In the genomic region with DNA sequence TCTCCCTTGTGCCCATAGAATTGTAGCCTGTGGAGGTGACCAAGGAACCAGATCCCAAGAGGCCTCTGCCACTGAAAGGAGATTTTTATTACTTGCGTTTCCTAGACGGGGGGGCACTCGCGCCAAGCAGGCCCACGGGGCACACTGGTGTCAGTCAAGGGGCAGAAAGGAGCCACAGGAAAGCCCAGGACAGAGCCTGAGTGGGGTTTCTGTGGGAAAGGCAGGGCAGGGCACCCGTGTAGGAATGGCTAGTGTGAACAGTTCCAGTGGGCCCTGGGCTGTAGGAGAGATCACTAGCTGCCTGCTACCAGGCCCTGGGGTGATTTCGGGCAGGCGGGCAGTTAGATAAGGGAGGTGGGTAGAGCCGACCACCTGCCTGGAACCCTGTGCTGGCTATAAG, we compare ENCODE assay signal across 17 cellular contexts.
"Had no signal": no experiment of that assay in that cellular context is flagged by ENCODE, and none has a peak within 500 bp of the region (broad histone marks: within the 10 kb centered on the region; RNA-seq: fewer than 3 reads in every experiment).

No MANE protein-coding gene starts in this region.

- H2AFZ ChIP-seq: hepatocyte, neural progenitor cell had no signal

- H3K4me3 Mint-ChIP-seq: natural killer cell treated with Interleukin-12 subunit alpha and Interleukin-12 subunit beta and Interleukin-15 and Interleukin-18, amount 100 ng/mL, for 72 hours; neural progenitor cell; stimulated activated memory B cell treated with anti-CD40 and anti-IgM and Interleukin-4, amounts not matched to agents 10 μg/mL and 1 μg/mL and 100 μg/mL, for 72 hours; stimulated activated naive CD8-positive, alpha-beta T cell treated with anti-CD3 and anti-CD28 coated beads, Interleukin-15, Interleukin-2, amounts not matched to agents 100 ng/mL and 50 ng/mL, for 24 hours had no signal

- H3K27me3 Mint-ChIP-seq: natural killer cell treated with Interleukin-12 subunit alpha and Interleukin-12 subunit beta and Interleukin-15 and Interleukin-18, amount 100 ng/mL, for 72 hours; stimulated activated memory B cell treated with anti-CD40 and anti-IgM and Interleukin-4, amounts not matched to agents 10 μg/mL and 1 μg/mL and 100 μg/mL, for 72 hours; stimulated activated naive CD8-positive, alpha-beta T cell treated with anti-CD3 and anti-CD28 coated beads, Interleukin-15, Interleukin-2, amounts not matched to agents 100 ng/mL and 50 ng/mL, for 24 hours had no signal

- H3K36me3 Mint-ChIP-seq: natural killer cell treated with Interleukin-12 subunit alpha and Interleukin-12 subunit beta and Interleukin-15 and Interleukin-18, amount 100 ng/mL, for 72 hours had no signal

- H3K27ac Mint-ChIP-seq: natural killer cell treated with Interleukin-12 subunit alpha and Interleukin-12 subunit beta and Interleukin-15 and Interleukin-18, amount 100 ng/mL, for 72 hours; neural progenitor cell; stimulated activated memory B cell treated with anti-CD40 and anti-IgM and Interleukin-4, amounts not matched to agents 10 μg/mL and 1 μg/mL and 100 μg/mL, for 72 hours; stimulated activated naive CD8-positive, alpha-beta T cell treated with anti-CD3 and anti-CD28 coated beads, Interleukin-15, Interleukin-2, amounts not matched to agents 100 ng/mL and 50 ng/mL, for 24 hours had no signal

- H3K9me3 ChIP-seq: spleen, tibial nerve had no signal

- DNase-seq: cerebellar nuclear complex; dermis blood vessel endothelial cell; effector CD4-positive, alpha-beta T cell; foreskin melanocyte; midbrain; occipital lobe; spleen; stimulated activated CD4-positive, alpha-beta T cell treated with anti-CD3 and anti-CD28 coated beads, Interleukin-15, amount 100 ng/mL, for 24 hours; stimulated activated CD4-positive, alpha-beta T cell treated with anti-CD3 and anti-CD28 coated beads, Interleukin-1b, Interleukin-23, amount 100 ng/mL, for 48 hours; stimulated activated CD4-positive, alpha-beta T cell treated with anti-CD3 and anti-CD28 coated beads, Interleukin-4, amount 100 ng/mL, for 24 hours had no signal

- H3K9ac ChIP-seq: neural progenitor cell had no signal

- H3K4me1 Mint-ChIP-seq: stimulated activated memory B cell treated with anti-CD40 and anti-IgM and Interleukin-4, amounts not matched to agents 10 μg/mL and 1 μg/mL and 100 μg/mL, for 72 hours had no signal

- H3K4me2 ChIP-seq: hepatocyte, neural progenitor cell had no signal

- H3K27ac ChIP-seq: hepatocyte, neural progenitor cell, spleen, tibial nerve had no signal

- H3K27me3 ChIP-seq: hepatocyte, neural progenitor cell, spleen, tibial nerve had no signal

- H3K4me1 ChIP-seq: neural progenitor cell, tibial nerve had no signal

- ATAC-seq: natural killer cell treated with Interleukin-12 subunit alpha and Interleukin-12 subunit beta and Interleukin-15 and Interleukin-18, amount 100 ng/mL, for 72 hours; sciatic nerve; stimulated activated memory B cell treated with anti-CD40 and anti-IgM and Interleukin-4, amounts not matched to agents 10 μg/mL and 1 μg/mL and 100 μg/mL, for 72 hours had no signal

- H3K9me3 Mint-ChIP-seq: natural killer cell treated with Interleukin-12 subunit alpha and Interleukin-12 subunit beta and Interleukin-15 and Interleukin-18, amount 100 ng/mL, for 72 hours; neural progenitor cell; stimulated activated memory B cell treated with anti-CD40 and anti-IgM and Interleukin-4, amounts not matched to agents 10 μg/mL and 1 μg/mL and 100 μg/mL, for 72 hours; stimulated activated naive CD8-positive, alpha-beta T cell treated with anti-CD3 and anti-CD28 coated beads, Interleukin-15, Interleukin-2, amounts not matched to agents 100 ng/mL and 50 ng/mL, for 24 hours had no signal

- H3K4me3 ChIP-seq: hepatocyte, neural progenitor cell, spleen, tibial nerve had no signal

- H3K36me3 ChIP-seq: neural progenitor cell had no signal
